In genomic region chr5:44952376-44952775, GRCh38 we compare ENCODE assay signal across 9 cellular contexts.
A peak's percentile ranks its signal among the peaks of the same experiment; 100 is the strongest.
DNase-seq lines count a peak whose midpoint lies in the region; ATAC-seq lines count a peak whose summit lies in the region.
"Had no signal": no experiment of that assay in that cellular context is flagged by ENCODE, and none has a peak within 500 bp of the region (broad histone marks: within the 10 kb centered on the region; RNA-seq: fewer than 3 reads in every experiment).

No MANE protein-coding gene starts in this region.

- no peak overlapping the region for H2AK5ac ChIP-seq in trophoblast cell (ENCODE audit: low read length)

- no peak overlapping the region for H3K27ac ChIP-seq in trophoblast cell (ENCODE audit: low read depth, low read length)

- H2BK120ac ChIP-seq in trophoblast cell (ENCODE audit: insufficient read depth, low read length, poor library complexity): no peak overlapping the region

- no peak overlapping the region for H3K4me3 ChIP-seq in trophoblast cell (ENCODE audit: low read depth, low read length)

- H4K12ac ChIP-seq in trophoblast cell (ENCODE audit: low read depth, low read length): no peak overlapping the region

- no peaks in the 10 kb centered on the region for H3K79me1 ChIP-seq in trophoblast cell (ENCODE audit: low read length)

- no peaks in the 10 kb centered on the region for H3K4me1 ChIP-seq in trophoblast cell (ENCODE audit: control insufficient read depth in 1 of 2, insufficient read depth in 2 of 2, low read length in 2 of 2)

- no peak overlapping the region for H2BK12ac ChIP-seq in trophoblast cell (ENCODE audit: low read length)

- H3K4ac ChIP-seq in trophoblast cell (ENCODE audit: low read depth, low read length): no peak overlapping the region

- no peaks in the 10 kb centered on the region for H3K79me2 ChIP-seq in trophoblast cell (ENCODE audit: control insufficient read depth, insufficient read depth, low read length, poor library complexity)

- DNase-seq in DMS53 (lab: John Stamatoyannopoulos, UW) (peak; percentile 62), NCI-H69 (lab: John Stamatoyannopoulos, UW) (peak; percentile 44), dermis blood vessel endothelial cell (peak; percentile 63), trophoblast cell (peak; percentile 0 to 42), NCI-H2227 (lab: John Stamatoyannopoulos, UW; ENCODE audit: unreplicated experiment) (no peak), activated gamma-delta T cell (lab: John Stamatoyannopoulos, UW) (no peak)
- DNase-seq: activated T-cell treated with anti-CD3 and anti-CD28 coated beads, Interleukin-2, amount 50 U/mL, for 4 hours had no signal

- no peak overlapping the region for H3K4me2 ChIP-seq in trophoblast cell (ENCODE audit: low read length)

- no peak overlapping the region for H3K23ac ChIP-seq in trophoblast cell (ENCODE audit: low read length)

- H3K18ac ChIP-seq in trophoblast cell (ENCODE audit: low read length): no peak overlapping the region

- H3K36me3 ChIP-seq in trophoblast cell (ENCODE audit: control insufficient read depth in 1 of 2, insufficient read depth in 2 of 2, low read length in 2 of 2): no peaks in the 10 kb centered on the region

- H2AFZ ChIP-seq in trophoblast cell (ENCODE audit: insufficient read depth, low read length, poor library complexity): no peak overlapping the region

- no peak overlapping the region for H2BK5ac ChIP-seq in trophoblast cell (ENCODE audit: low read depth, low read length, poor library complexity)

- no peak overlapping the region for H3K9ac ChIP-seq in trophoblast cell (ENCODE audit: low read length)

- WGBS in trophoblast cell (ENCODE audit: extremely low coverage, insufficient coverage, insufficient read length): no CpG with 5 or more reads among the region's 1 CpG

- H3K9me3 ChIP-seq in trophoblast cell (ENCODE audit: insufficient read depth, low read depth, low read length): no peaks in the 10 kb centered on the region

- no peak overlapping the region for H4K8ac ChIP-seq in trophoblast cell (ENCODE audit: low read depth, low read length)

- H3K27me3 ChIP-seq in trophoblast cell (ENCODE audit: insufficient read depth, low read length): no peaks in the 10 kb centered on the region

- ATAC-seq in GM19438 (IDR thresholded peaks at IDR 0.05; ENCODE audit: low read depth, unreplicated experiment): peak; percentile 90
- ATAC-seq in HG03342 (IDR thresholded peaks at IDR 0.05; ENCODE audit: unreplicated experiment): peak; percentile 85

- H4K91ac ChIP-seq in trophoblast cell (ENCODE audit: low read depth, low read length): no peak overlapping the region

- no peak overlapping the region for H3K14ac ChIP-seq in trophoblast cell (ENCODE audit: low read length)

Comparison
In these comparisons a context has a peak if more than half of its experiments do, and no peak if none do; other contexts are left out.
1. DNase-seq: peak in DMS53 (single experiment), NCI-H69 (single experiment), dermis blood vessel endothelial cell (single experiment) and trophoblast cell (2 of 2); none in NCI-H2227 (single experiment) and activated gamma-delta T cell (single experiment).